ENCODE assay signal across 12 cellular contexts in the genomic region with DNA sequence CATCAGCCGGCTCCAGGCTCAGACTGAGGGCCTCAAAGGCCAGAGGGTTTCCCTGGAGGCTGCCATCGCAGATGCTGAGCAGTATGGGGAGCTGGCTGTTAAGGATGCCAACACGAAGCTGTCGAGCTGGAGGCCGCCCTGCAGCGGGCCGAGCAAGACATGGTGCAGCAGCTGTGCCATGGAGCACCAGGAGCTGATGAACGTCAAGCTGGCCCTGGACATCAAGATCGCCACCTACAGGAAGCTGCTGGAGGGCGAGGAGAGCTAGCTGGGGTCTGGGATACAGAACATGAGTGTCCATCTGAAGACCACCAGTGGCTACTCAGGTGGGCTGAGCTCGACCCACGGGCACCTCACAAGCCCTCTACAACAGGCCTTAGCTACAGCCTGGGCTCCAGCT. TPM values are rescaled to one million over a fixed set of nuclear protein-coding genes. Genes with fewer than 3 reads are reported as not detected.
DNase-seq lines count a peak whose midpoint lies in the region; ATAC-seq and TF ChIP-seq lines count a peak whose summit lies in the region.
"Had no signal": no experiment of that assay in that cellular context is flagged by ENCODE, and none has a peak within 500 bp of the region (broad histone marks: within the 10 kb centered on the region; RNA-seq: fewer than 3 reads in every experiment).

No MANE protein-coding gene starts in this region.

- H3K4me1 Mint-ChIP-seq in activated CD4-positive, alpha-beta T cell treated with anti-CD3 and anti-CD28 coated beads, Interleukin-2, amount 10 ng/mL, durations not matched to agents 7 days and 5 days: no peaks in the 10 kb centered on the region
- peaks cover 3% of the 10 kb centered on the region for H3K4me1 Mint-ChIP-seq in WTC11

- H3K4me2 ChIP-seq in osteoblast (ENCODE audit: insufficient read depth, low read length): no peak overlapping the region

- H3K36me3 Mint-ChIP-seq in activated CD4-positive, alpha-beta T cell treated with anti-CD3 and anti-CD28 coated beads, Interleukin-2, amount 10 ng/mL, durations not matched to agents 7 days and 5 days (ENCODE audit: low read depth): no peaks in the 10 kb centered on the region
- H3K36me3 Mint-ChIP-seq in WTC11: no peaks in the 10 kb centered on the region

- DNase-seq in activated CD4-positive, alpha-beta T cell treated with anti-CD3 and anti-CD28 coated beads for 48 hours: peak; percentile 27
- no peak for DNase-seq in activated CD4-positive, alpha-beta T cell treated with anti-CD3 and anti-CD28 coated beads, Interleukin-2, amount 10 ng/mL, durations not matched to agents 7 days and 5 days
- no peak for DNase-seq in GM20000 (ENCODE audit: low spot score)
- DNase-seq in WTC11 (ENCODE audit: low spot score): peak; percentile 59
- peak; percentile 55 for DNase-seq in osteoblast (ENCODE audit: insufficient read length, low spot score, missing footprints)
- DNase-seq in kidney tubule cell (ENCODE audit: low spot score): no peak
- DNase-seq: head of caudate nucleus, left lung, NCI-H1048 had no signal

- no peaks in the 10 kb centered on the region for H3K9me3 Mint-ChIP-seq in activated CD4-positive, alpha-beta T cell treated with anti-CD3 and anti-CD28 coated beads, Interleukin-2, amount 10 ng/mL, durations not matched to agents 7 days and 5 days
- H3K9me3 Mint-ChIP-seq in WTC11: 0 out of 2 replicates have a peak, but pooled peaks cover 4% of the 10 kb centered on the region

- peaks cover 37% of the 10 kb centered on the region for H3K27me3 Mint-ChIP-seq in activated CD4-positive, alpha-beta T cell treated with anti-CD3 and anti-CD28 coated beads, Interleukin-2, amount 10 ng/mL, durations not matched to agents 7 days and 5 days
- peaks cover 29% of the 10 kb centered on the region for H3K27me3 Mint-ChIP-seq in WTC11 (ENCODE audit: low read depth)

- H3K27ac ChIP-seq in osteoblast (ENCODE audit: low read depth, low read length): no peak overlapping the region
- H3K27ac ChIP-seq: left lung had no signal

- peaks cover 4% of the 10 kb centered on the region for H3K4me1 ChIP-seq in osteoblast (ENCODE audit: insufficient read depth, low read length)

- CTCF ChIA-PET in activated CD4-positive, alpha-beta T cell treated with anti-CD3 and anti-CD28 coated beads, Interleukin-2, amount 10 ng/mL, durations not matched to agents 7 days and 5 days (lab: Charles Lee): interaction anchor here (0.6 to 1.3 kb wide), 7 partner anchors 15 to 517 kb away, joined by 3 to 6 read pairs (median 3); no protein-coding TSS in a partner anchor
- CTCF ChIA-PET in WTC11 (lab: Charles Lee): interaction anchor here (0.6 to 6.5 kb wide), 29 partner anchors 9 to 440 kb away, joined by 3 to 64 read pairs (median 6); a partner anchor contains a TSS

- H4K20me1 ChIP-seq in osteoblast (ENCODE audit: insufficient read depth, low read length): no peaks in the 10 kb centered on the region

- POLR2A ChIA-PET in activated CD4-positive, alpha-beta T cell treated with anti-CD3 and anti-CD28 coated beads, Interleukin-2, amount 10 ng/mL, durations not matched to agents 7 days and 5 days (lab: Charles Lee): interaction anchor here (0.6 kb wide), 1 partner anchor 338 kb away, joined by 3 read pairs; no protein-coding TSS in a partner anchor
- POLR2A ChIA-PET in WTC11 (lab: Charles Lee): no interaction called here

- no peak overlapping the region for H2AFZ ChIP-seq in osteoblast (ENCODE audit: low read length)

- H3K27ac Mint-ChIP-seq in activated CD4-positive, alpha-beta T cell treated with anti-CD3 and anti-CD28 coated beads, Interleukin-2, amount 10 ng/mL, durations not matched to agents 7 days and 5 days: no peak overlapping the region
- H3K27ac Mint-ChIP-seq in WTC11: no peak overlapping the region

- ATAC-seq in WTC11 (no peak), GM21717 (IDR thresholded peaks at IDR 0.05; ENCODE audit: unreplicated experiment) (no peak), GM19023 (IDR thresholded peaks at IDR 0.05; ENCODE audit: unreplicated experiment) (no peak)
- ATAC-seq: left lung had no signal

- H3K9me3 ChIP-seq in osteoblast (ENCODE audit: low read depth, low read length): no peaks in the 10 kb centered on the region
- H3K9me3 ChIP-seq: left lung had no signal

- no peaks in the 10 kb centered on the region for H3K79me2 ChIP-seq in osteoblast (ENCODE audit: insufficient read depth, low read length)

- H3K4me3 Mint-ChIP-seq in activated CD4-positive, alpha-beta T cell treated with anti-CD3 and anti-CD28 coated beads, Interleukin-2, amount 10 ng/mL, durations not matched to agents 7 days and 5 days: no peak overlapping the region
- H3K4me3 Mint-ChIP-seq in WTC11: no peak overlapping the region

- TF ChIP-seq CTCF in GM20000 (IDR thresholded peaks at IDR 0.05; ENCODE audit: extremely low read depth, missing control alignments) (peak; percentile 25), WTC11 (IDR thresholded peaks at IDR 0.05) (no peak), osteoblast (IDR thresholded peaks at IDR 0.05; ENCODE audit: extremely low read depth, low read depth, low read length) (peak; percentile 22)

- peaks cover 8% of the 10 kb centered on the region for H3K27me3 ChIP-seq in osteoblast (ENCODE audit: insufficient read depth, low read length)

- H3K4me3 ChIP-seq in osteoblast (ENCODE audit: insufficient read depth, low read length): no peak overlapping the region
- H3K4me3 ChIP-seq: left lung had no signal

- no peaks in the 10 kb centered on the region for H3K36me3 ChIP-seq in osteoblast (ENCODE audit: insufficient read depth, low read length)
- H3K36me3 ChIP-seq: left lung had no signal

TF ChIP-seq in WTC11, 78 proteins besides CTCF, POLR2A, EP300 and RAD21 (continues in another document):
- TF ChIP-seq CREM (CRISPR knock-in tag; IDR thresholded peaks at IDR 0.05) (no peak), ELF4 (CRISPR knock-in tag; IDR thresholded peaks at IDR 0.05; ENCODE audit: low read depth) (no peak), OVOL2 (CRISPR knock-in tag; IDR thresholded peaks at IDR 0.05; ENCODE audit: borderline replicate concordance) (no peak), ZNF219 (CRISPR knock-in tag; IDR thresholded peaks at IDR 0.05; ENCODE audit: borderline replicate concordance) (no peak), RELA (CRISPR knock-in tag; IDR thresholded peaks at IDR 0.05; ENCODE audit: borderline replicate concordance) (no peak)
- TF ChIP-seq, protein P1, sequence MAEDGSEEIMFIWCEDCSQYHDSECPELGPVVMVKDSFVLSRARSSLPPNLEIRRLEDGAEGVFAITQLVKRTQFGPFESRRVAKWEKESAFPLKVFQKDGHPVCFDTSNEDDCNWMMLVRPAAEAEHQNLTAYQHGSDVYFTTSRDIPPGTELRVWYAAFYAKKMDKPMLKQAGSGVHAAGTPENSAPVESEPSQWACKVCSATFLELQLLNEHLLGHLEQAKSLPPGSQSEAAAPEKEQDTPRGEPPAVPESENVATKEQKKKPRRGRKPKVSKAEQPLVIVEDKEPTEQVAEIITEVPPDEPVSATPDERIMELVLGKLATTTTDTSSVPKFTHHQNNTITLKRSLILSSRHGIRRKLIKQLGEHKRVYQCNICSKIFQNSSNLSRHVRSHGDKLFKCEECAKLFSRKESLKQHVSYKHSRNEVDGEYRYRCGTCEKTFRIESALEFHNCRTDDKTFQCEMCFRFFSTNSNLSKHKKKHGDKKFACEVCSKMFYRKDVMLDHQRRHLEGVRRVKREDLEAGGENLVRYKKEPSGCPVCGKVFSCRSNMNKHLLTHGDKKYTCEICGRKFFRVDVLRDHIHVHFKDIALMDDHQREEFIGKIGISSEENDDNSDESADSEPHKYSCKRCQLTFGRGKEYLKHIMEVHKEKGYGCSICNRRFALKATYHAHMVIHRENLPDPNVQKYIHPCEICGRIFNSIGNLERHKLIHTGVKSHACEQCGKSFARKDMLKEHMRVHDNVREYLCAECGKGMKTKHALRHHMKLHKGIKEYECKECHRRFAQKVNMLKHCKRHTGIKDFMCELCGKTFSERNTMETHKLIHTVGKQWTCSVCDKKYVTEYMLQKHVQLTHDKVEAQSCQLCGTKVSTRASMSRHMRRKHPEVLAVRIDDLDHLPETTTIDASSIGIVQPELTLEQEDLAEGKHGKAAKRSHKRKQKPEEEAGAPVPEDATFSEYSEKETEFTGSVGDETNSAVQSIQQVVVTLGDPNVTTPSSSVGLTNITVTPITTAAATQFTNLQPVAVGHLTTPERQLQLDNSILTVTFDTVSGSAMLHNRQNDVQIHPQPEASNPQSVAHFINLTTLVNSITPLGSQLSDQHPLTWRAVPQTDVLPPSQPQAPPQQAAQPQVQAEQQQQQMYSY (CRISPR knock-in tag; IDR thresholded peaks at IDR 0.05): no peak
- TF ChIP-seq, protein P2, sequence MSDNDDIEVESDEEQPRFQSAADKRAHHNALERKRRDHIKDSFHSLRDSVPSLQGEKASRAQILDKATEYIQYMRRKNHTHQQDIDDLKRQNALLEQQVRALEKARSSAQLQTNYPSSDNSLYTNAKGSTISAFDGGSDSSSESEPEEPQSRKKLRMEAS (CRISPR knock-in tag; IDR thresholded peaks at IDR 0.05): no peak
- TF ChIP-seq, protein P3, sequence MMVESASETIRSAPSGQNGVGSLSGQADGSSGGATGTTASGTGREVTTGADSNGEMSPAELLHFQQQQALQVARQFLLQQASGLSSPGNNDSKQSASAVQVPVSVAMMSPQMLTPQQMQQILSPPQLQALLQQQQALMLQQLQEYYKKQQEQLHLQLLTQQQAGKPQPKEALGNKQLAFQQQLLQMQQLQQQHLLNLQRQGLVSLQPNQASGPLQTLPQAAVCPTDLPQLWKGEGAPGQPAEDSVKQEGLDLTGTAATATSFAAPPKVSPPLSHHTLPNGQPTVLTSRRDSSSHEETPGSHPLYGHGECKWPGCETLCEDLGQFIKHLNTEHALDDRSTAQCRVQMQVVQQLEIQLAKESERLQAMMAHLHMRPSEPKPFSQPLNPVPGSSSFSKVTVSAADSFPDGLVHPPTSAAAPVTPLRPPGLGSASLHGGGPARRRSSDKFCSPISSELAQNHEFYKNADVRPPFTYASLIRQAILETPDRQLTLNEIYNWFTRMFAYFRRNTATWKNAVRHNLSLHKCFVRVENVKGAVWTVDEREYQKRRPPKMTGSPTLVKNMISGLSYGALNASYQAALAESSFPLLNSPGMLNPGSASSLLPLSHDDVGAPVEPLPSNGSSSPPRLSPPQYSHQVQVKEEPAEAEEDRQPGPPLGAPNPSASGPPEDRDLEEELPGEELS (CRISPR knock-in tag; IDR thresholded peaks at IDR 0.05): no peak

RNA-seq across cellular contexts. Expression of a gene that starts 4.0 kb away (rescaled TPM):
- under 1 TPM; 0.35 to 0.55 TPM for total RNA-seq in activated CD4-positive, alpha-beta T cell treated with anti-CD3 and anti-CD28 coated beads, Interleukin-2, amount 10 ng/mL, durations not matched to agents 7 days and 5 days
- total RNA-seq in WTC11 (2021) (0.64 to 1.9 TPM (median 1.2 TPM) in 3 replicates), osteoblast (1.8 and 2.7 TPM in 2 replicates)
- total RNA-seq: NCI-H460 had no signal

Comparison
In these comparisons a context has a peak if more than half of its experiments do, and no peak if none do; other contexts are left out.
1. DNase-seq: peak in activated CD4-positive, alpha-beta T cell treated with anti-CD3 and anti-CD28 coated beads for 48 hours (single experiment), WTC11 (single experiment) and osteoblast (single experiment); none in activated CD4-positive, alpha-beta T cell treated with anti-CD3 and anti-CD28 coated beads, Interleukin-2, amount 10 ng/mL, durations not matched to agents 7 days and 5 days (single experiment), GM20000 (single experiment) and kidney tubule cell (single experiment).